ENCODE assay signal across 9 cellular contexts in genomic region chr1:102970496-102971078, GRCh38.
DNase-seq lines count a peak whose midpoint lies in the region; ATAC-seq and TF ChIP-seq lines count a peak whose summit lies in the region.
"Had no signal": no experiment of that assay in that cellular context is flagged by ENCODE, and none has a peak within 500 bp of the region (broad histone marks: within the 10 kb centered on the region; RNA-seq: fewer than 3 reads in every experiment).

No MANE protein-coding gene starts in this region.

- peak; percentile 3 for DNase-seq in stimulated activated naive CD8-positive, alpha-beta T cell treated with anti-CD3 and anti-CD28 coated beads, Interleukin-15, Interleukin-2, amounts not matched to agents 100 U/mL and 50 U/mL, for 24 hours
- DNase-seq in stimulated activated naive CD8-positive, alpha-beta T cell treated with anti-CD3 and anti-CD28 coated beads, Interleukin-15, amount 100 ng/mL, for 72 hours = no peak
- DNase-seq in NCI-H460 (ENCODE audit: extremely low read depth, low read depth) (peak; percentile 47), brain microvascular endothelial cell (peak; percentile 53), medulla oblongata (ENCODE audit: extremely low spot score) (peak; percentile 52), coronary artery (ENCODE audit: low spot score) (no peak), DMS79 (lab: John Stamatoyannopoulos, UW) (no peak)

- H3K4me3 ChIP-seq in brain microvascular endothelial cell (ENCODE audit: low read depth, low read length) (no peak overlapping the region), coronary artery (no peak overlapping the region)

- in situ Hi-C loops in brain microvascular endothelial cell (cut with HindIII; ENCODE audit: low pct_ligation_motif_present, low sequenced_read_pairs) = no loop called here

- H3K27ac ChIP-seq in brain microvascular endothelial cell (no peak overlapping the region), coronary artery (no peak overlapping the region)

- H3K4me1 Mint-ChIP-seq in stimulated activated naive CD8-positive, alpha-beta T cell treated with anti-CD3 and anti-CD28 coated beads, Interleukin-15, amount 100 ng/mL, for 72 hours = no peaks in the 10 kb centered on the region

- TF ChIP-seq CTCF in brain microvascular endothelial cell (IDR thresholded peaks at IDR 0.05; ENCODE audit: low read depth, low read length, missing control alignments) (peak; percentile 68), coronary artery (IDR thresholded peaks at IDR 0.05) (no peak)

- H3K36me3 ChIP-seq in brain microvascular endothelial cell (replicated peaks) = no peaks in the 10 kb centered on the region

- no peaks in the 10 kb centered on the region for H3K27me3 ChIP-seq in brain microvascular endothelial cell (replicated peaks)

- no peaks in the 10 kb centered on the region for H3K9me3 Mint-ChIP-seq in stimulated activated naive CD8-positive, alpha-beta T cell treated with anti-CD3 and anti-CD28 coated beads, Interleukin-15, amount 100 ng/mL, for 72 hours
- H3K9me3 Mint-ChIP-seq: stimulated activated naive CD8-positive, alpha-beta T cell treated with anti-CD3 and anti-CD28 coated beads, Interleukin-15, Interleukin-2, amounts not matched to agents 100 ng/mL and 50 ng/mL, for 24 hours had no signal

- no peak overlapping the region for H3K4me3 Mint-ChIP-seq in stimulated activated naive CD8-positive, alpha-beta T cell treated with anti-CD3 and anti-CD28 coated beads, Interleukin-15, amount 100 ng/mL, for 72 hours
- H3K4me3 Mint-ChIP-seq: stimulated activated naive CD8-positive, alpha-beta T cell treated with anti-CD3 and anti-CD28 coated beads, Interleukin-15, Interleukin-2, amounts not matched to agents 100 ng/mL and 50 ng/mL, for 24 hours had no signal

- ATAC-seq in stimulated activated naive CD8-positive, alpha-beta T cell treated with anti-CD3 and anti-CD28 coated beads, Interleukin-15, Interleukin-2, amounts not matched to agents 100 U/mL and 50 U/mL, for 24 hours = no peak
- ATAC-seq in stimulated activated naive CD8-positive, alpha-beta T cell treated with anti-CD3 and anti-CD28 coated beads, Interleukin-15, amount 100 ng/mL, for 72 hours = no peak
- peak; percentile 68 for ATAC-seq in HG03280 (IDR thresholded peaks at IDR 0.05; ENCODE audit: unreplicated experiment)

- H3K27ac Mint-ChIP-seq in stimulated activated naive CD8-positive, alpha-beta T cell treated with anti-CD3 and anti-CD28 coated beads, Interleukin-15, amount 100 ng/mL, for 72 hours = no peak overlapping the region
- H3K27ac Mint-ChIP-seq: stimulated activated naive CD8-positive, alpha-beta T cell treated with anti-CD3 and anti-CD28 coated beads, Interleukin-15, Interleukin-2, amounts not matched to agents 100 ng/mL and 50 ng/mL, for 24 hours had no signal

- no peaks in the 10 kb centered on the region for H3K27me3 Mint-ChIP-seq in stimulated activated naive CD8-positive, alpha-beta T cell treated with anti-CD3 and anti-CD28 coated beads, Interleukin-15, amount 100 ng/mL, for 72 hours
- H3K27me3 Mint-ChIP-seq: stimulated activated naive CD8-positive, alpha-beta T cell treated with anti-CD3 and anti-CD28 coated beads, Interleukin-15, Interleukin-2, amounts not matched to agents 100 ng/mL and 50 ng/mL, for 24 hours had no signal

Comparison
In these comparisons a context has a peak if more than half of its experiments do, and no peak if none do; other contexts are left out.
1. DNase-seq: peak in stimulated activated naive CD8-positive, alpha-beta T cell treated with anti-CD3 and anti-CD28 coated beads, Interleukin-15, Interleukin-2, amounts not matched to agents 100 U/mL and 50 U/mL, for 24 hours (single experiment), NCI-H460 (single experiment), brain microvascular endothelial cell (single experiment) and medulla oblongata (single experiment); none in stimulated activated naive CD8-positive, alpha-beta T cell treated with anti-CD3 and anti-CD28 coated beads, Interleukin-15, amount 100 ng/mL, for 72 hours (0 of 2), coronary artery (single experiment) and DMS79 (single experiment).